ENCODE assay signal across 25 cellular contexts in genomic region chr1:200108659-200109058, GRCh38.
"Had no signal": no experiment of that assay in that cellular context is flagged by ENCODE, and none has a peak within 500 bp of the region (broad histone marks: within the 10 kb centered on the region; RNA-seq: fewer than 3 reads in every experiment).

No MANE protein-coding gene starts in this region.

- H3K4me3 ChIP-seq: breast epithelium, gastrocnemius medialis, right lobe of liver, testis had no signal

- H3K36me3 ChIP-seq: breast epithelium, gastrocnemius medialis had no signal

- H3K4me1 Mint-ChIP-seq: activated naive CD4-positive, alpha-beta T cell treated with anti-CD3 and anti-CD28 coated beads, Interleukin-2, amount 50 U/mL, for 24 hours; activated naive CD8-positive, alpha-beta T cell treated with anti-CD3 and anti-CD28 coated beads, Interleukin-2, amount 50 U/mL, for 24 hours had no signal

- H3K9me3 Mint-ChIP-seq: activated CD8-positive, alpha-beta T cell treated with anti-CD3 and anti-CD28 coated beads for 36 hours; activated naive CD4-positive, alpha-beta T cell treated with anti-CD3 and anti-CD28 coated beads, Interleukin-2, amount 50 U/mL, for 24 hours; activated naive CD8-positive, alpha-beta T cell treated with anti-CD3 and anti-CD28 coated beads, Interleukin-2, amount 50 U/mL, for 24 hours; activated T-helper 2 cell treated with anti-CD3 and anti-CD28 coated beads, Interferon-gamma antibody, Interleukin-2, Interleukin-4, amounts not matched to agents 10 μg/mL and 5 μg/mL and 100 μg/mL, durations not matched to agents 14 hours and 24 hours and 36 hours; effector memory CD8-positive, alpha-beta T cell; mesothelial cell of epicardium; natural killer cell treated with Interleukin-12 subunit alpha and Interleukin-12 subunit beta and Interleukin-15 and Interleukin-18, amount 100 ng/mL, for 72 hours had no signal

- H3K27me3 ChIP-seq: breast epithelium, gastrocnemius medialis, right lobe of liver, testis had no signal

- H3K4me3 Mint-ChIP-seq: activated CD8-positive, alpha-beta T cell treated with anti-CD3 and anti-CD28 coated beads for 36 hours; activated naive CD4-positive, alpha-beta T cell treated with anti-CD3 and anti-CD28 coated beads, Interleukin-2, amount 50 U/mL, for 24 hours; activated naive CD8-positive, alpha-beta T cell treated with anti-CD3 and anti-CD28 coated beads, Interleukin-2, amount 50 U/mL, for 24 hours; effector memory CD8-positive, alpha-beta T cell; mesothelial cell of epicardium; natural killer cell treated with Interleukin-12 subunit alpha and Interleukin-12 subunit beta and Interleukin-15 and Interleukin-18, amount 100 ng/mL, for 72 hours had no signal

- H3K36me3 Mint-ChIP-seq: activated naive CD4-positive, alpha-beta T cell treated with anti-CD3 and anti-CD28 coated beads, Interleukin-2, amount 50 U/mL, for 24 hours; mesothelial cell of epicardium; natural killer cell treated with Interleukin-12 subunit alpha and Interleukin-12 subunit beta and Interleukin-15 and Interleukin-18, amount 100 ng/mL, for 72 hours had no signal

- H3K27ac ChIP-seq: breast epithelium, gastrocnemius medialis, right lobe of liver, testis had no signal

- H3K9me3 ChIP-seq: breast epithelium, gastrocnemius medialis, right lobe of liver, testis had no signal

- H3K27ac Mint-ChIP-seq: activated CD8-positive, alpha-beta T cell treated with anti-CD3 and anti-CD28 coated beads for 36 hours; activated naive CD8-positive, alpha-beta T cell treated with anti-CD3 and anti-CD28 coated beads, Interleukin-2, amount 50 U/mL, for 24 hours; activated T-helper 2 cell treated with anti-CD3 and anti-CD28 coated beads, Interferon-gamma antibody, Interleukin-2, Interleukin-4, amounts not matched to agents 10 μg/mL and 5 μg/mL and 100 μg/mL, durations not matched to agents 14 hours and 24 hours and 36 hours; effector memory CD8-positive, alpha-beta T cell; mesothelial cell of epicardium; natural killer cell treated with Interleukin-12 subunit alpha and Interleukin-12 subunit beta and Interleukin-15 and Interleukin-18, amount 100 ng/mL, for 72 hours; progenitor cell of endocrine pancreas had no signal

- H3K27me3 Mint-ChIP-seq: activated naive CD4-positive, alpha-beta T cell treated with anti-CD3 and anti-CD28 coated beads, Interleukin-2, amount 50 U/mL, for 24 hours; activated naive CD8-positive, alpha-beta T cell treated with anti-CD3 and anti-CD28 coated beads, Interleukin-2, amount 50 U/mL, for 24 hours; progenitor cell of endocrine pancreas had no signal

- ATAC-seq: activated CD8-positive, alpha-beta T cell treated with anti-CD3 and anti-CD28 coated beads for 36 hours; activated naive CD8-positive, alpha-beta T cell treated with anti-CD3 and anti-CD28 coated beads, Interleukin-2, amount 50 U/mL, for 24 hours; effector memory CD8-positive, alpha-beta T cell; gastrocnemius medialis; left cardiac atrium; natural killer cell treated with Interleukin-12 subunit alpha and Interleukin-12 subunit beta and Interleukin-15 and Interleukin-18, amount 100 ng/mL, for 72 hours; stimulated activated naive CD8-positive, alpha-beta T cell treated with anti-CD3 and anti-CD28 coated beads, Interleukin-15, Interleukin-2, amounts not matched to agents 100 U/mL and 50 U/mL, for 24 hours had no signal

- H3K4me1 ChIP-seq: breast epithelium, gastrocnemius medialis, testis had no signal

- DNase-seq: activated CD4-positive, alpha-beta T cell treated with anti-CD3 and anti-CD28 coated beads for 1 hour; activated CD4-positive, alpha-beta T cell treated with anti-CD3 and anti-CD28 coated beads, Interleukin-2, amount 50 U/mL, for 1 hour; activated CD8-positive, alpha-beta T cell treated with anti-CD3 and anti-CD28 coated beads for 36 hours; activated naive CD8-positive, alpha-beta T cell treated with anti-CD3 and anti-CD28 coated beads, Interleukin-2, amount 50 U/mL, for 24 hours; activated T-cell treated with anti-CD3 and anti-CD28 coated beads, Interleukin-2, amount 50 U/mL, for 48 hours; amygdala; central memory CD4-positive, alpha-beta T cell; effector memory CD8-positive, alpha-beta T cell; erythroblast; gastrocnemius medialis; hippocampal formation; left cardiac atrium; right lobe of liver; stimulated activated CD4-positive, alpha-beta T cell treated with anti-CD3 and anti-CD28 coated beads, Interleukin-12 subunit alpha, Interleukin-12 subunit beta, amount 100 ng/mL, for 4 hours; stimulated activated CD4-positive, alpha-beta T cell treated with anti-CD3 and anti-CD28 coated beads, Interleukin-4, amount 100 ng/mL, for 1 hour; stimulated activated naive CD8-positive, alpha-beta T cell treated with anti-CD3 and anti-CD28 coated beads, Interleukin-15, Interleukin-2, amounts not matched to agents 100 U/mL and 50 U/mL, for 24 hours; T-helper 2 cell; testis; trophoblast cell had no signal
